In the genomic region with DNA sequence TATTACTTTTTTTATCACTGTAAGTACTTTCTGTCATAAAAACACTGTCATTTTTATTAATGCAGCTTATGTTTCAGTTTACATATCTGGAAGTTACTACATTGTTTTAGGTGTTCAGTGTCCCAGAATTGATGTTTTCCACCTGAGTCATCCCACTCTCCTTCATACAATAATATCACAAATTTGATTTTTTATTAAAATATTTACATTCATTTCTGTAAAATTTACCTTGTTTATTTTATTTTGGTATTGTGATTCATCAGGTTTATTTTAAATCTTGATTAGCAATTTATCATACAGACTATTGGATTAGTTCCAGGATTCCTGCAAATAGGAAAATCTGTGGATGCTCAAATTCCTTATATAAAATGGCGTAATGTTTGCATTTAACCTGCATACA, we compare ENCODE assay signal across 1 cellular context.
TF ChIP-seq lines count a peak whose summit lies in the region.

No MANE protein-coding gene starts in this region.

TF ChIP-seq in SK-N-SH, 30 proteins besides CTCF, POLR2A, EP300 and RAD21 (continued from another document):
- TF ChIP-seq, protein P1, sequence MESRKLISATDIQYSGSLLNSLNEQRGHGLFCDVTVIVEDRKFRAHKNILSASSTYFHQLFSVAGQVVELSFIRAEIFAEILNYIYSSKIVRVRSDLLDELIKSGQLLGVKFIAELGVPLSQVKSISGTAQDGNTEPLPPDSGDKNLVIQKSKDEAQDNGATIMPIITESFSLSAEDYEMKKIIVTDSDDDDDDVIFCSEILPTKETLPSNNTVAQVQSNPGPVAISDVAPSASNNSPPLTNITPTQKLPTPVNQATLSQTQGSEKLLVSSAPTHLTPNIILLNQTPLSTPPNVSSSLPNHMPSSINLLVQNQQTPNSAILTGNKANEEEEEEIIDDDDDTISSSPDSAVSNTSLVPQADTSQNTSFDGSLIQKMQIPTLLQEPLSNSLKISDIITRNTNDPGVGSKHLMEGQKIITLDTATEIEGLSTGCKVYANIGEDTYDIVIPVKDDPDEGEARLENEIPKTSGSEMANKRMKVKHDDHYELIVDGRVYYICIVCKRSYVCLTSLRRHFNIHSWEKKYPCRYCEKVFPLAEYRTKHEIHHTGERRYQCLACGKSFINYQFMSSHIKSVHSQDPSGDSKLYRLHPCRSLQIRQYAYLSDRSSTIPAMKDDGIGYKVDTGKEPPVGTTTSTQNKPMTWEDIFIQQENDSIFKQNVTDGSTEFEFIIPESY (IDR thresholded peaks at IDR 0.05; ENCODE audit: borderline replicate concordance, low read depth) = no peak
- TF ChIP-seq NFIC (IDR thresholded peaks at IDR 0.05; ENCODE audit: borderline replicate concordance) (no peak), RXRA (IDR thresholded peaks at IDR 0.05; ENCODE audit: borderline replicate concordance, low read depth) (no peak), NRF1 (IDR thresholded peaks at IDR 0.05; ENCODE audit: low read depth, low read length) (no peak), POLR2AphosphoS5 (IDR thresholded peaks at IDR 0.05; ENCODE audit: low read depth, low read length) (no peak), GATA2 (CRISPR knock-in tag; IDR thresholded peaks at IDR 0.05) (no peak), CHD2 (IDR thresholded peaks at IDR 0.05; ENCODE audit: low read length, partially characterized antibody) (no peak), ELF1 (IDR thresholded peaks at IDR 0.05) (no peak), TEAD4 (IDR thresholded peaks at IDR 0.05; ENCODE audit: borderline replicate concordance, insufficient read depth) (no peak), MXI1 (IDR thresholded peaks at IDR 0.05; ENCODE audit: low read depth, low read length) (no peak), YY1 (IDR thresholded peaks at IDR 0.05; ENCODE audit: low read depth) (no peak)
- TF ChIP-seq, protein P2, sequence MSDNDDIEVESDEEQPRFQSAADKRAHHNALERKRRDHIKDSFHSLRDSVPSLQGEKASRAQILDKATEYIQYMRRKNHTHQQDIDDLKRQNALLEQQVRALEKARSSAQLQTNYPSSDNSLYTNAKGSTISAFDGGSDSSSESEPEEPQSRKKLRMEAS (IDR thresholded peaks at IDR 0.05; ENCODE audit: low read depth) = no peak
- TF ChIP-seq, protein P3, sequence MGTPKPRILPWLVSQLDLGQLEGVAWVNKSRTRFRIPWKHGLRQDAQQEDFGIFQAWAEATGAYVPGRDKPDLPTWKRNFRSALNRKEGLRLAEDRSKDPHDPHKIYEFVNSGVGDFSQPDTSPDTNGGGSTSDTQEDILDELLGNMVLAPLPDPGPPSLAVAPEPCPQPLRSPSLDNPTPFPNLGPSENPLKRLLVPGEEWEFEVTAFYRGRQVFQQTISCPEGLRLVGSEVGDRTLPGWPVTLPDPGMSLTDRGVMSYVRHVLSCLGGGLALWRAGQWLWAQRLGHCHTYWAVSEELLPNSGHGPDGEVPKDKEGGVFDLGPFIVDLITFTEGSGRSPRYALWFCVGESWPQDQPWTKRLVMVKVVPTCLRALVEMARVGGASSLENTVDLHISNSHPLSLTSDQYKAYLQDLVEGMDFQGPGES (IDR thresholded peaks at IDR 0.05; ENCODE audit: low read depth, low read length) = no peak
- TF ChIP-seq, protein P4, sequence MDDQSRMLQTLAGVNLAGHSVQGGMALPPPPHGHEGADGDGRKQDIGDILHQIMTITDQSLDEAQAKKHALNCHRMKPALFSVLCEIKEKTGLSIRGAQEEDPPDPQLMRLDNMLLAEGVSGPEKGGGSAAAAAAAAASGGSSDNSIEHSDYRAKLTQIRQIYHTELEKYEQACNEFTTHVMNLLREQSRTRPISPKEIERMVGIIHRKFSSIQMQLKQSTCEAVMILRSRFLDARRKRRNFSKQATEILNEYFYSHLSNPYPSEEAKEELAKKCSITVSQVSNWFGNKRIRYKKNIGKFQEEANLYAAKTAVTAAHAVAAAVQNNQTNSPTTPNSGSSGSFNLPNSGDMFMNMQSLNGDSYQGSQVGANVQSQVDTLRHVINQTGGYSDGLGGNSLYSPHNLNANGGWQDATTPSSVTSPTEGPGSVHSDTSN (IDR thresholded peaks at IDR 0.05) = no peak
- TF ChIP-seq, protein P5, sequence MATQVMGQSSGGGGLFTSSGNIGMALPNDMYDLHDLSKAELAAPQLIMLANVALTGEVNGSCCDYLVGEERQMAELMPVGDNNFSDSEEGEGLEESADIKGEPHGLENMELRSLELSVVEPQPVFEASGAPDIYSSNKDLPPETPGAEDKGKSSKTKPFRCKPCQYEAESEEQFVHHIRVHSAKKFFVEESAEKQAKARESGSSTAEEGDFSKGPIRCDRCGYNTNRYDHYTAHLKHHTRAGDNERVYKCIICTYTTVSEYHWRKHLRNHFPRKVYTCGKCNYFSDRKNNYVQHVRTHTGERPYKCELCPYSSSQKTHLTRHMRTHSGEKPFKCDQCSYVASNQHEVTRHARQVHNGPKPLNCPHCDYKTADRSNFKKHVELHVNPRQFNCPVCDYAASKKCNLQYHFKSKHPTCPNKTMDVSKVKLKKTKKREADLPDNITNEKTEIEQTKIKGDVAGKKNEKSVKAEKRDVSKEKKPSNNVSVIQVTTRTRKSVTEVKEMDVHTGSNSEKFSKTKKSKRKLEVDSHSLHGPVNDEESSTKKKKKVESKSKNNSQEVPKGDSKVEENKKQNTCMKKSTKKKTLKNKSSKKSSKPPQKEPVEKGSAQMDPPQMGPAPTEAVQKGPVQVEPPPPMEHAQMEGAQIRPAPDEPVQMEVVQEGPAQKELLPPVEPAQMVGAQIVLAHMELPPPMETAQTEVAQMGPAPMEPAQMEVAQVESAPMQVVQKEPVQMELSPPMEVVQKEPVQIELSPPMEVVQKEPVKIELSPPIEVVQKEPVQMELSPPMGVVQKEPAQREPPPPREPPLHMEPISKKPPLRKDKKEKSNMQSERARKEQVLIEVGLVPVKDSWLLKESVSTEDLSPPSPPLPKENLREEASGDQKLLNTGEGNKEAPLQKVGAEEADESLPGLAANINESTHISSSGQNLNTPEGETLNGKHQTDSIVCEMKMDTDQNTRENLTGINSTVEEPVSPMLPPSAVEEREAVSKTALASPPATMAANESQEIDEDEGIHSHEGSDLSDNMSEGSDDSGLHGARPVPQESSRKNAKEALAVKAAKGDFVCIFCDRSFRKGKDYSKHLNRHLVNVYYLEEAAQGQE (IDR thresholded peaks at IDR 0.05; ENCODE audit: low read depth, low read length) = no peak
